In genomic region chr4:101136373-101137370, GRCh38 we compare ENCODE assay signal across 11 cellular contexts.
DNase-seq lines count a peak whose midpoint lies in the region; ATAC-seq, FAIRE-seq and TF ChIP-seq lines count a peak whose summit lies in the region.
"Had no signal": no experiment of that assay in that cellular context is flagged by ENCODE, and none has a peak within 500 bp of the region (broad histone marks: within the 10 kb centered on the region; RNA-seq: fewer than 3 reads in every experiment).

No MANE protein-coding gene starts in this region.

- H3K9ac ChIP-seq in HepG2 (ENCODE audit: insufficient read depth, low read depth, low read length) (no peak overlapping the region), H9 (ENCODE audit: extremely low read depth, insufficient read length, low read length) (no peak overlapping the region)

- POLR2A ChIA-PET in HepG2 (lab: Yijun Ruan, JAX) = no interaction called here

- ATAC-seq in right lobe of liver (peak; percentile 36 to 89 (median 70)), HepG2 (no peak), HG02763 (IDR thresholded peaks at IDR 0.05; ENCODE audit: unreplicated experiment) (no peak)
- ATAC-seq in activated T-helper 17 cell treated with anti-CD3 and anti-CD28 coated beads, Interleukin-2, amount 50 U/mL, for 72 hours (replicated peaks) = no peak
- ATAC-seq: activated CD8-positive, alpha-beta memory T cell treated with anti-CD3 and anti-CD28 coated beads, Interleukin-2, amount 10 ng/mL, durations not matched to agents 7 days and 5 days had no signal

- H3K56ac ChIP-seq in H9 (ENCODE audit: insufficient read length, low read depth, low read length) = no peak overlapping the region

- no peak overlapping the region for H4K8ac ChIP-seq in H9 (replicated peaks; ENCODE audit: insufficient read length, low read depth, low read length)

- peaks cover 20% of the 10 kb centered on the region for H3K4me1 Mint-ChIP-seq in activated T-helper 17 cell treated with anti-CD3 and anti-CD28 coated beads, Interleukin-2, amount 50 U/mL, for 72 hours
- peaks cover 3 to 12% of the 10 kb centered on the region in 2 experiments; a peak in 2 of 4 replicates for H3K4me1 Mint-ChIP-seq in H9

- H3K36me3 Mint-ChIP-seq in activated T-helper 17 cell treated with anti-CD3 and anti-CD28 coated beads, Interleukin-2, amount 50 U/mL, for 72 hours (ENCODE audit: low read depth) = no peaks in the 10 kb centered on the region
- H3K36me3 Mint-ChIP-seq in H9 (ENCODE audit: insufficient read depth in 1 of 3, low read depth in 3 of 3) = peaks cover 0 to 12% (median 0%) of the 10 kb centered on the region in 3 experiments; a peak in 3 of 7 replicates

- H2AK5ac ChIP-seq in H9 (ENCODE audit: insufficient read length, low read length) = no peak overlapping the region

- H2BK15ac ChIP-seq in H9 (ENCODE audit: low read depth, low read length) = no peak overlapping the region

- H4K20me1 ChIP-seq in HepG2 (ENCODE audit: insufficient read depth, low read length) (no peaks in the 10 kb centered on the region), H9 (ENCODE audit: control insufficient read depth, insufficient read depth, insufficient read length) (no peaks in the 10 kb centered on the region)

- H3K27me3 ChIP-seq in right lobe of liver (no peaks in the 10 kb centered on the region), HepG2 (ENCODE audit: control insufficient read depth in 1 of 2, insufficient read depth in 2 of 2, low read length in 2 of 2) (no peaks in the 10 kb centered on the region), H9 (ENCODE audit: insufficient read depth, low read length) (no peaks in the 10 kb centered on the region)

- no peak for TF ChIP-seq POLR2A in right lobe of liver (IDR thresholded peaks at IDR 0.05)
- no peak for TF ChIP-seq POLR2A in HepG2 (IDR thresholded peaks at IDR 0.05; ENCODE audit: insufficient read depth in 1 of 2, low read depth in 2 of 2, low read length in 2 of 2)

- in situ Hi-C loops in HepG2 (cut with HindIII; ENCODE audit: extremely low pct_ligation_motif_present, low pct_unique_long_range_greater_than_20kb) = no loop called here

- H3K18ac ChIP-seq in H9 (ENCODE audit: insufficient read length, low read depth, low read length) = no peak overlapping the region

- 62% methylated on average over 8 of the region's 8 CpGs for WGBS in right lobe of liver (ENCODE audit: insufficient coverage, low coverage, low lambda C conversion rate, missing lambda C conversion rate)
- 96% methylated on average over 8 of the region's 8 CpGs for WGBS in HepG2 (ENCODE audit: low lambda C conversion rate)
- WGBS in H9 (ENCODE audit: extremely low coverage, insufficient read length, low lambda C conversion rate) = no CpG with 5 or more reads among the region's 8 CpGs

- H3K79me1 ChIP-seq in H9 (ENCODE audit: insufficient read depth, low read depth, low read length, poor library complexity, severe bottlenecking) = no peaks in the 10 kb centered on the region

- TF ChIP-seq RAD21 in HepG2 (CRISPR knock-in tag; IDR thresholded peaks at IDR 0.05) = no peak

- peak overlapping the region in 1 of 3 donors; percentile 0 for H3K4me3 ChIP-seq in right lobe of liver
- H3K4me3 ChIP-seq in HepG2 (replicated peaks in 1 of 3; ENCODE audit: insufficient read depth in 1 of 3, low read depth in 2 of 3, low read length in 3 of 3) = no peak overlapping the region
- H3K4me3 ChIP-seq: psoas muscle had no signal

- no peak overlapping the region for H3T11ph ChIP-seq in H9 (ENCODE audit: low read length)

- H2BK12ac ChIP-seq in H9 (ENCODE audit: insufficient read length, low read depth, low read length) = no peak overlapping the region

- H3K4me3 Mint-ChIP-seq in activated T-helper 17 cell treated with anti-CD3 and anti-CD28 coated beads, Interleukin-2, amount 50 U/mL, for 72 hours = peak overlapping the region; percentile 61
- no peak overlapping the region for H3K4me3 Mint-ChIP-seq in H9

- no peak overlapping the region for H2BK20ac ChIP-seq in H9 (ENCODE audit: low read depth, low read length, poor library complexity, severe bottlenecking)

- H3K36me3 ChIP-seq in right lobe of liver = no peaks in the 10 kb centered on the region
- no peaks in the 10 kb centered on the region for H3K36me3 ChIP-seq in HepG2 (replicated peaks in 1 of 2; ENCODE audit: control insufficient read depth in 1 of 2, insufficient read depth in 2 of 2, low read length in 2 of 2)

- no peak for TF ChIP-seq EP300 in HepG2 (IDR thresholded peaks at IDR 0.05; ENCODE audit: low read depth in 2 of 2, low read length in 2 of 2)
- no peak for TF ChIP-seq EP300 in HepG2 (CRISPR knock-in tag; IDR thresholded peaks at IDR 0.05; ENCODE audit: borderline replicate concordance)

- H3K27ac ChIP-seq in right lobe of liver (no peak overlapping the region), HepG2 (ENCODE audit: extremely low read length, insufficient read depth, low read length) (no peak overlapping the region), H9 (ENCODE audit: insufficient read length, low read depth, low read length) (no peak overlapping the region)
- H3K27ac ChIP-seq: psoas muscle had no signal

- H2AFZ ChIP-seq in HepG2 (ENCODE audit: low read length) = no peak overlapping the region
- H2AFZ ChIP-seq in H9 (ENCODE audit: low read length) = no peak overlapping the region

- no peak overlapping the region for H3K4me2 ChIP-seq in HepG2 (ENCODE audit: low read depth, low read length)
- H3K4me2 ChIP-seq in H9 (ENCODE audit: insufficient read depth, insufficient read length, low read length) = no peak overlapping the region

- peaks cover 8% of the 10 kb centered on the region for H3K9me3 Mint-ChIP-seq in activated T-helper 17 cell treated with anti-CD3 and anti-CD28 coated beads, Interleukin-2, amount 50 U/mL, for 72 hours
- peaks cover 0 to 5% of the 10 kb centered on the region in 2 experiments; a peak in 2 of 5 replicates for H3K9me3 Mint-ChIP-seq in H9

- DNase-seq in right lobe of liver (peak in 1 of 3 donors; percentile 26), HepG2 (ENCODE audit: low spot score) (no peak), NCI-H146 treated with DMSO at 0.1 percent for 48 hours (lab: John Stamatoyannopoulos, UW; ENCODE audit: unreplicated experiment) (peak; percentile 44), NCI-H2227 treated with DMSO at 0.1 percent for 48 hours (lab: John Stamatoyannopoulos, UW) (no peak), H9 (no peak)
- DNase-seq in activated CD4-positive, alpha-beta T cell treated with anti-CD3 and anti-CD28 coated beads for 48 hours = no peak
- DNase-seq: activated CD8-positive, alpha-beta memory T cell treated with anti-CD3 and anti-CD28 coated beads, Interleukin-2, amount 10 ng/mL, durations not matched to agents 7 days and 5 days; activated naive CD8-positive, alpha-beta T cell treated with anti-CD3 and anti-CD28 coated beads for 36 hours; psoas muscle had no signal

- no peak for FAIRE-seq in HepG2 (lab: Jason Lieb, UNC)

- intact Hi-C loops in right lobe of liver (cut with DNase I) = no loop called here
- intact Hi-C loops in HepG2 (cut with micrococcal nuclease; ENCODE audit: unreplicated experiment) = no loop called here

- TF ChIP-seq CTCF in right lobe of liver (IDR thresholded peaks at IDR 0.05) (no peak), HepG2 (CRISPR knock-in tag; IDR thresholded peaks at IDR 0.05) (no peak), H9 (conservative IDR thresholded peaks at IDR 0.05) (no peak)

- H3K27me3 Mint-ChIP-seq in activated T-helper 17 cell treated with anti-CD3 and anti-CD28 coated beads, Interleukin-2, amount 50 U/mL, for 72 hours = no peaks in the 10 kb centered on the region
- no peaks in the 10 kb centered on the region for H3K27me3 Mint-ChIP-seq in H9 (ENCODE audit: low read depth)
- H3K27me3 Mint-ChIP-seq: activated CD8-positive, alpha-beta memory T cell treated with anti-CD3 and anti-CD28 coated beads, Interleukin-2, amount 10 ng/mL, durations not matched to agents 7 days and 5 days; activated naive CD8-positive, alpha-beta T cell treated with anti-CD3 and anti-CD28 coated beads for 36 hours had no signal

- no peak overlapping the region for H4K91ac ChIP-seq in H9 (ENCODE audit: insufficient read length, low read depth, low read length)

- no peak overlapping the region for H3K23ac ChIP-seq in H9 (ENCODE audit: insufficient read length, low read depth, low read length)

- H3K9me3 ChIP-seq in right lobe of liver = no peaks in the 10 kb centered on the region
- no peaks in the 10 kb centered on the region for H3K9me3 ChIP-seq in HepG2 (ENCODE audit: low read length)
- no peaks in the 10 kb centered on the region for H3K9me3 ChIP-seq in H9 (ENCODE audit: control insufficient read depth, low read depth, low read length)

- H2BK5ac ChIP-seq in H9 (ENCODE audit: insufficient read length, low read length) = no peak overlapping the region

- BruUV-seq in HepG2 (replicated peaks; lab: Mats Ljungman, UMichigan) = no TSS peak

- H2BK120ac ChIP-seq in H9 (ENCODE audit: low read depth, low read length, poor library complexity, severe bottlenecking) = no peak overlapping the region

- H3K23me2 ChIP-seq in H9 (ENCODE audit: insufficient read length, low read depth, low read length, poor library complexity, severe bottlenecking) = no peaks in the 10 kb centered on the region

- no peak overlapping the region for H3K14ac ChIP-seq in H9 (ENCODE audit: insufficient read depth, low read length)

- H3K27ac Mint-ChIP-seq in activated T-helper 17 cell treated with anti-CD3 and anti-CD28 coated beads, Interleukin-2, amount 50 U/mL, for 72 hours = no peak overlapping the region
- H3K27ac Mint-ChIP-seq in H9 = peak overlapping the region in 1 of 3 experiments; percentile 21; a peak in 1 of 7 replicates
- H3K27ac Mint-ChIP-seq: activated CD8-positive, alpha-beta memory T cell treated with anti-CD3 and anti-CD28 coated beads, Interleukin-2, amount 10 ng/mL, durations not matched to agents 7 days and 5 days had no signal

- no peak overlapping the region for H3K4ac ChIP-seq in H9 (ENCODE audit: low read depth, low read length)

- H3K79me2 ChIP-seq in HepG2 (ENCODE audit: insufficient read depth, low read length) (no peaks in the 10 kb centered on the region), H9 (ENCODE audit: insufficient read depth, low read length) (no peaks in the 10 kb centered on the region)

- CTCF ChIA-PET in HepG2 (lab: Yijun Ruan, JAX; ENCODE audit: low intra/inter-chr PET ratio, low total read pairs) = no interaction called here

- no peak overlapping the region for H4K5ac ChIP-seq in H9 (ENCODE audit: insufficient read length, low read depth, low read length)

- H3K4me1 ChIP-seq in right lobe of liver = peaks cover 0 to 9% (median 0%) of the 10 kb centered on the region in 4 donors
- H3K4me1 ChIP-seq in HepG2 (ENCODE audit: insufficient read depth, low read length) = no peaks in the 10 kb centered on the region
- no peaks in the 10 kb centered on the region; the same call in 1 of the 2 replicates for H3K4me1 ChIP-seq in H9 (ENCODE audit: insufficient read depth, low read length)

TF ChIP-seq in HepG2, 621 proteins besides CTCF, POLR2A, EP300 and RAD21 (continues in another document):
- TF ChIP-seq TCF7 (IDR thresholded peaks at IDR 0.05; ENCODE audit: low read depth) (no peak), ZNF263 (CRISPR knock-in tag; IDR thresholded peaks at IDR 0.05) (no peak), KLF6 (CRISPR knock-in tag; IDR thresholded peaks at IDR 0.05) (no peak), ZNF879 (CRISPR knock-in tag; IDR thresholded peaks at IDR 0.05) (no peak), CAMTA2 (CRISPR knock-in tag; IDR thresholded peaks at IDR 0.05; ENCODE audit: borderline replicate concordance) (no peak), NKX3-1 (CRISPR knock-in tag; IDR thresholded peaks at IDR 0.05) (no peak), MED13 (CRISPR knock-in tag; IDR thresholded peaks at IDR 0.05) (no peak)

Comparison
In these comparisons a context has a peak if more than half of its experiments do, and no peak if none do; other contexts are left out.
1. ATAC-seq: peak in right lobe of liver (4 of 4); none in HepG2 (single experiment), activated T-helper 17 cell treated with anti-CD3 and anti-CD28 coated beads, Interleukin-2, amount 50 U/mL, for 72 hours (single experiment) and HG02763 (single experiment).